Comparison of ENCODE assay signal across 18 cellular contexts in the genomic region with DNA sequence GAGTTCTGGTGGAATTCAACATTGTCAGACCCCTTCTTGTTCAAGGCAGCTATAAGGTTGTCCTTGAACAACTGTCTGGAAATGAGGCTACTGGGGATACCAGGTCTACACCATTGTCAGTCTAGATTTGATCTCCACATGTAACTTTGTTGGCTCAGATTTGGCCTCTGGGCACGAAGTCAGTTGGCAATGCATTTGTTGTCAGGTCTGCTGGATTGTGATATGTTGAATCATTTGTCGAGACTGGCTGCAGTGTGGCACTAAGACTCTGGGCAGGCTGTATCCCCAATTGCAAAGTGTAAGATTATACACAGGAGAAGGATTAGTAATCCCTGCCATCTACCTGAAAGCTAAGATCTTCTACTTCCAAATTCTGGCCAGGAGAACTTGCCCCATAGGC. TPM values are rescaled to one million over a fixed set of nuclear protein-coding genes. Genes with fewer than 3 reads are reported as not detected.
DNase-seq lines count a peak whose midpoint lies in the region; ATAC-seq and TF ChIP-seq lines count a peak whose summit lies in the region.
"Had no signal": no experiment of that assay in that cellular context is flagged by ENCODE, and none has a peak within 500 bp of the region (broad histone marks: within the 10 kb centered on the region; RNA-seq: fewer than 3 reads in every experiment).

No MANE protein-coding gene starts in this region.

- no peak overlapping the region for H3K4me3 Mint-ChIP-seq in activated naive CD4-positive, alpha-beta T cell treated with anti-CD3 and anti-CD28 coated beads, Interleukin-2, amount 10 ng/mL, durations not matched to agents 7 days and 5 days
- H3K4me3 Mint-ChIP-seq: CD4-positive, alpha-beta memory T cell; IgD-negative memory B cell had no signal

- H3K36me3 ChIP-seq in body of pancreas (replicated peaks in 1 of 2; ENCODE audit: insufficient read depth in 1 of 2, low read depth in 2 of 2) = no peaks in the 10 kb centered on the region
- H3K36me3 ChIP-seq in testis (ENCODE audit: low read depth, missing control alignments) = no peaks in the 10 kb centered on the region

- H3K36me3 Mint-ChIP-seq in activated naive CD4-positive, alpha-beta T cell treated with anti-CD3 and anti-CD28 coated beads, Interleukin-2, amount 10 ng/mL, durations not matched to agents 7 days and 5 days = peaks cover 30% of the 10 kb centered on the region
- H3K36me3 Mint-ChIP-seq: IgD-negative memory B cell had no signal

- no peaks in the 10 kb centered on the region for H3K27me3 Mint-ChIP-seq in activated naive CD4-positive, alpha-beta T cell treated with anti-CD3 and anti-CD28 coated beads, Interleukin-2, amount 10 ng/mL, durations not matched to agents 7 days and 5 days
- H3K27me3 Mint-ChIP-seq: CD4-positive, alpha-beta memory T cell; IgD-negative memory B cell had no signal

- DNase-seq in left cardiac atrium = peak; percentile 21
- no peak for DNase-seq in left ventricle myocardium superior
- DNase-seq in body of pancreas = peak; percentile 33 to 66 (median 48)
- DNase-seq in left lobe of liver (ENCODE audit: low spot score) = peak; percentile 80
- DNase-seq in testis = peak; percentile 17
- no peak for DNase-seq in HPDE6-E6E7 (ENCODE audit: extremely low spot score)
- no peak for DNase-seq in mucosa of gallbladder (ENCODE audit: low spot score)
- DNase-seq in activated naive CD4-positive, alpha-beta T cell treated with anti-CD3 and anti-CD28 coated beads, Interleukin-2, amount 10 ng/mL, durations not matched to agents 7 days and 5 days = no peak
- DNase-seq: Calu3; CD4-positive, alpha-beta memory T cell; DMS53; H7; NCI-H146; NCI-H2081 treated with DMSO at 0.1 percent for 48 hours; NCI-H510A; NCI-H774; PC-9 had no signal

- H3K27ac ChIP-seq in body of pancreas (peak overlapping the region in 3 of 4 donors; percentile 24 to 63 (median 55)), testis (no peak overlapping the region)
- H3K27ac ChIP-seq: PC-9 had no signal

- no peaks in the 10 kb centered on the region for H3K4me1 Mint-ChIP-seq in activated naive CD4-positive, alpha-beta T cell treated with anti-CD3 and anti-CD28 coated beads, Interleukin-2, amount 10 ng/mL, durations not matched to agents 7 days and 5 days
- H3K4me1 Mint-ChIP-seq: IgD-negative memory B cell had no signal

- H3K4me3 ChIP-seq in body of pancreas (no peak overlapping the region), testis (no peak overlapping the region)
- H3K4me3 ChIP-seq: PC-9 had no signal

- ATAC-seq in left cardiac atrium (peak; percentile 54 to 65), left ventricle myocardium superior (no peak), body of pancreas (no peak), left lobe of liver (peak; percentile 93)

- intact Hi-C loops in left cardiac atrium (cut with DNase I) = no loop called here
- intact Hi-C loops in left ventricle myocardium superior (cut with micrococcal nuclease) = no loop called here
- intact Hi-C loops in body of pancreas (cut with DNase I) = no loop called here
- intact Hi-C loops in testis (cut with DNase I; ENCODE audit: low total_unique reads) = no loop called here

- WGBS in body of pancreas, 2 donors = 27% methylated on average over 2 of the region's 2 CpGs; no CpG with 5 or more reads in 1 of the 2 donors
- 53 to 70% methylated on average over 2 of the region's 2 CpGs for WGBS in testis, 2 donors

- TF ChIP-seq CTCF in body of pancreas (IDR thresholded peaks at IDR 0.05) = no peak
- TF ChIP-seq CTCF in testis (IDR thresholded peaks at IDR 0.05) = no peak

- TF ChIP-seq POLR2A in body of pancreas (IDR thresholded peaks at IDR 0.05) (no peak), testis (IDR thresholded peaks at IDR 0.05) (no peak)

- H3K9me3 ChIP-seq in body of pancreas (no peaks in the 10 kb centered on the region), testis (no peaks in the 10 kb centered on the region)

- H3K27me3 ChIP-seq in body of pancreas = no peaks in the 10 kb centered on the region
- H3K27me3 ChIP-seq in testis = no peaks in the 10 kb centered on the region

- no peaks in the 10 kb centered on the region for H3K9me3 Mint-ChIP-seq in activated naive CD4-positive, alpha-beta T cell treated with anti-CD3 and anti-CD28 coated beads, Interleukin-2, amount 10 ng/mL, durations not matched to agents 7 days and 5 days
- H3K9me3 Mint-ChIP-seq: CD4-positive, alpha-beta memory T cell; IgD-negative memory B cell had no signal

- CTCF ChIA-PET in activated naive CD4-positive, alpha-beta T cell treated with anti-CD3 and anti-CD28 coated beads, Interleukin-2, amount 10 ng/mL, durations not matched to agents 7 days and 5 days (lab: Charles Lee) = no interaction called here

- no peak overlapping the region for H3K27ac Mint-ChIP-seq in activated naive CD4-positive, alpha-beta T cell treated with anti-CD3 and anti-CD28 coated beads, Interleukin-2, amount 10 ng/mL, durations not matched to agents 7 days and 5 days
- H3K27ac Mint-ChIP-seq: CD4-positive, alpha-beta memory T cell; IgD-negative memory B cell had no signal

- H3K4me1 ChIP-seq in body of pancreas (peaks cover 16% of the 10 kb centered on the region), testis (no peaks in the 10 kb centered on the region)

RNA-seq across cellular contexts. Expression of gene ZNF81, which starts 26.5 kb away (rescaled TPM):
- total RNA-seq in left cardiac atrium = 1 to 10 TPM; 7.0 to 7.6 TPM
- 4.7 TPM for total RNA-seq in left ventricle myocardium superior
- total RNA-seq in body of pancreas = 1 to 10 TPM; 4.2 to 6.9 TPM
- 5.3 TPM for total RNA-seq in left lobe of liver
- total RNA-seq in testis = 1 to 10 TPM; 4.7 to 6.2 TPM
- polyA plus RNA-seq in testis (ENCODE audit: insufficient read depth, low read depth, low replicate concordance) = 2.8 TPM
- 10.4 TPM for total RNA-seq in mucosa of gallbladder

Comparison
In these comparisons a context has a peak if more than half of its experiments do, and no peak if none do; other contexts are left out.
1. ATAC-seq: peak in left cardiac atrium (2 of 2) and left lobe of liver (single experiment); none in left ventricle myocardium superior (single experiment) and body of pancreas (single experiment).
2. DNase-seq: peak in left cardiac atrium (single experiment), body of pancreas (4 of 4), left lobe of liver (single experiment) and testis (single experiment); none in left ventricle myocardium superior (single experiment), HPDE6-E6E7 (single experiment), mucosa of gallbladder (single experiment) and activated naive CD4-positive, alpha-beta T cell treated with anti-CD3 and anti-CD28 coated beads, Interleukin-2, amount 10 ng/mL, durations not matched to agents 7 days and 5 days (single experiment).
3. H3K27ac ChIP-seq: peak in body of pancreas (3 of 4); none in testis (0 of 2).